34 cellular contexts compared by ENCODE assay signal in the genomic region with DNA sequence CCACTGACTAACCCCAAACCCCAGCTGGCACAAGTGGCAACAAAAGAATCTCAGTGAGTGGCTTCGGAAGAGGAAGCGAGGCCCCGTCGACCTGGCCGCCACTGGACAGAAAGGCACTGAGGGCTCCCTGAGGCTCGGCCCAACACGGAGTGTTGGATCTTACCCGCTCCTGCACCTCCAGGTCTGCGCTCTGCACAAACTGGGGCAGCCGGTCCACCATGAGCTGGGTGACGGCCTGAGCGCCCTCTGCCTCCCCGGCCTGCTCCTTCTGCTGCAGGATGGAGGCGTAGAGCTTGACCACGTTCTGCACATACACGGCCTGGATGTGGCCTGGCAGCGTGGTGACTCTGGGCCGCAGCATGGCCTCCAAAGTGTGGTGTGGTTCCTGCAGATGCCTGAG.
"Had no signal": no experiment of that assay in that cellular context is flagged by ENCODE, and none has a peak within 500 bp of the region (broad histone marks: within the 10 kb centered on the region; RNA-seq: fewer than 3 reads in every experiment).

No MANE protein-coding gene starts in this region.

- H3K4me1 ChIP-seq: Peyer's patch, SJSA1 had no signal

- ATAC-seq: activated CD4-positive, alpha-beta T cell treated with anti-CD3 and anti-CD28 coated beads for 36 hours; activated CD4-positive, CD25-positive, alpha-beta regulatory T cell treated with anti-CD3 and anti-CD28 coated beads, Interleukin-2, amount 50 U/mL, for 24 hours; activated T-cell treated with anti-CD3 and anti-CD28 coated beads, Interleukin-2, amount 50 U/mL, for 4 hours; PC-3; WTC11 had no signal

- H3K27ac Mint-ChIP-seq: activated CD4-positive, alpha-beta memory T cell treated with anti-CD3 and anti-CD28 coated beads for 36 hours; activated CD4-positive, alpha-beta T cell treated with anti-CD3 and anti-CD28 coated beads for 36 hours; activated naive CD4-positive, alpha-beta T cell treated with anti-CD3 and anti-CD28 coated beads, Interleukin-2, amount 10 ng/mL, durations not matched to agents 7 days and 5 days; activated naive CD8-positive, alpha-beta T cell; activated T-helper 1 cell treated with anti-CD3 and anti-CD28 coated beads, Interleukin-12 subunit alpha, Interleukin-12 subunit beta, Interleukin-2, Interleukin-4 antibody, amounts not matched to agents 30 ng/mL and 10 ng/mL and 1 ng/mL, durations not matched to agents 14 hours and 24 hours and 36 hours; brain; IgD-negative memory B cell; T-helper 1 cell treated with Interleukin-12 subunit alpha and Interleukin-12 subunit beta and Interleukin-4 antibody, amounts not matched to agents 30 μg/mL and 1 μg/mL, for 36 hours; T-helper 2 cell treated with Interferon-gamma antibody and Interleukin-4, amounts not matched to agents 5 μg/mL and 100 μg/mL, for 36 hours; WTC11 had no signal

- H3K4me1 Mint-ChIP-seq: activated CD4-positive, alpha-beta T cell treated with anti-CD3 and anti-CD28 coated beads for 36 hours; activated CD4-positive, alpha-beta T cell treated with anti-CD3 and anti-CD28 coated beads, Interleukin-2, amount 10 ng/mL, durations not matched to agents 7 days and 5 days; activated naive CD4-positive, alpha-beta T cell treated with anti-CD3 and anti-CD28 coated beads, Interleukin-2, amount 10 ng/mL, durations not matched to agents 7 days and 5 days; brain; WTC11 had no signal

- H3K27me3 Mint-ChIP-seq: activated CD4-positive, alpha-beta memory T cell treated with anti-CD3 and anti-CD28 coated beads for 36 hours; activated CD4-positive, alpha-beta T cell treated with anti-CD3 and anti-CD28 coated beads for 36 hours; activated CD4-positive, alpha-beta T cell treated with anti-CD3 and anti-CD28 coated beads, Interleukin-2, amount 10 ng/mL, durations not matched to agents 7 days and 5 days; activated naive CD4-positive, alpha-beta T cell treated with anti-CD3 and anti-CD28 coated beads, Interleukin-2, amount 10 ng/mL, durations not matched to agents 7 days and 5 days; activated naive CD8-positive, alpha-beta T cell; brain; IgD-negative memory B cell had no signal

- H3K9me3 ChIP-seq: Peyer's patch, SJSA1, SK-N-SH had no signal

- DNase-seq: activated CD4-positive, alpha-beta memory T cell treated with anti-CD3 and anti-CD28 coated beads for 36 hours; activated CD4-positive, alpha-beta T cell treated with anti-CD3 and anti-CD28 coated beads for 36 hours; activated CD4-positive, alpha-beta T cell treated with anti-CD3 and anti-CD28 coated beads, Interleukin-2, amount 10 ng/mL, durations not matched to agents 7 days and 5 days; activated CD8-positive, alpha-beta memory T cell treated with anti-CD3 and anti-CD28 coated beads, Interleukin-2, amount 50 U/mL, for 4 hours; activated effector memory CD4-positive, alpha-beta T cell treated with Interleukin-2 at 50 U/mL for 16 hours; activated naive CD4-positive, alpha-beta T cell treated with anti-CD3 and anti-CD28 coated beads, Interleukin-2, amount 10 ng/mL, durations not matched to agents 7 days and 5 days; activated T-cell treated with anti-CD3 and anti-CD28 coated beads for 4 hours; activated T-cell treated with anti-CD3 and anti-CD28 coated beads, Interleukin-2, amount 50 U/mL, for 4 hours; caudate nucleus; KG1; MM.1S; MV-4-11; NCI-H1092; NCI-H1436 treated with DMSO at 0.1 percent for 48 hours; NCI-H1694 treated with DMSO at 0.1 percent for 48 hours; NCI-H2029; NCI-H510A; NCI-H526; NCI-H748 treated with DMSO at 0.1 percent for 48 hours; NK-92 treated with Interleukin-12 subunit alpha and Interleukin-12 subunit beta, amount 100 ng/mL, for 24 hours; PC-3; Peyer's patch; RPMI8226; SHP77 treated with DMSO at 0.1 percent for 48 hours; SK-N-SH had no signal

- H3K36me3 Mint-ChIP-seq: activated naive CD8-positive, alpha-beta T cell had no signal

- H3K27me3 ChIP-seq: Peyer's patch, SJSA1 had no signal

- H3K4me3 ChIP-seq: Peyer's patch, SJSA1 had no signal

- H3K27ac ChIP-seq: Peyer's patch, SJSA1 had no signal

- H3K4me3 Mint-ChIP-seq: activated CD4-positive, alpha-beta memory T cell treated with anti-CD3 and anti-CD28 coated beads for 36 hours; activated CD4-positive, alpha-beta T cell treated with anti-CD3 and anti-CD28 coated beads for 36 hours; activated CD4-positive, alpha-beta T cell treated with anti-CD3 and anti-CD28 coated beads, Interleukin-2, amount 10 ng/mL, durations not matched to agents 7 days and 5 days; activated naive CD4-positive, alpha-beta T cell treated with anti-CD3 and anti-CD28 coated beads, Interleukin-2, amount 10 ng/mL, durations not matched to agents 7 days and 5 days; activated naive CD8-positive, alpha-beta T cell; activated T-cell treated with anti-CD3 and anti-CD28 coated beads, Interleukin-2, amount 50 U/mL, for 4 hours; activated T-helper 1 cell treated with anti-CD3 and anti-CD28 coated beads, Interleukin-12 subunit alpha, Interleukin-12 subunit beta, Interleukin-2, Interleukin-4 antibody, amounts not matched to agents 30 ng/mL and 10 ng/mL and 1 ng/mL, durations not matched to agents 14 hours and 24 hours and 36 hours; brain; T-helper 1 cell treated with Interleukin-12 subunit alpha and Interleukin-12 subunit beta and Interleukin-4 antibody, amounts not matched to agents 30 μg/mL and 1 μg/mL, for 36 hours; T-helper 2 cell treated with Interferon-gamma antibody and Interleukin-4, amounts not matched to agents 5 μg/mL and 100 μg/mL, for 36 hours; WTC11 had no signal

- H3K9me3 Mint-ChIP-seq: activated CD4-positive, alpha-beta memory T cell treated with anti-CD3 and anti-CD28 coated beads for 36 hours; activated CD4-positive, alpha-beta T cell treated with anti-CD3 and anti-CD28 coated beads, Interleukin-2, amount 10 ng/mL, durations not matched to agents 7 days and 5 days; activated naive CD4-positive, alpha-beta T cell treated with anti-CD3 and anti-CD28 coated beads, Interleukin-2, amount 10 ng/mL, durations not matched to agents 7 days and 5 days; activated T-cell treated with anti-CD3 and anti-CD28 coated beads, Interleukin-2, amount 50 U/mL, for 4 hours; activated T-helper 1 cell treated with anti-CD3 and anti-CD28 coated beads, Interleukin-12 subunit alpha, Interleukin-12 subunit beta, Interleukin-2, Interleukin-4 antibody, amounts not matched to agents 30 ng/mL and 10 ng/mL and 1 ng/mL, durations not matched to agents 14 hours and 24 hours and 36 hours; brain; IgD-negative memory B cell; T-helper 1 cell treated with Interleukin-12 subunit alpha and Interleukin-12 subunit beta and Interleukin-4 antibody, amounts not matched to agents 30 μg/mL and 1 μg/mL, for 36 hours; T-helper 2 cell treated with Interferon-gamma antibody and Interleukin-4, amounts not matched to agents 5 μg/mL and 100 μg/mL, for 36 hours; WTC11 had no signal
